In genomic region chr15:75709458-75709857, GRCh38 we compare ENCODE assay signal across 13 cellular contexts. TPM values are rescaled to one million over a fixed set of nuclear protein-coding genes. Genes with fewer than 3 reads are reported as not detected.
A peak's percentile ranks its signal among the peaks of the same experiment; 100 is the strongest.
DNase-seq lines count a peak whose midpoint lies in the region; ATAC-seq and TF ChIP-seq lines count a peak whose summit lies in the region.
"Not testable (repeated sequence)": the region's sequence is repeated elsewhere in the genome, so short reads cannot be mapped to it uniquely, and the experiment has no call there.
"Had no signal": no experiment of that assay in that cellular context is flagged by ENCODE, and none has a peak within 500 bp of the region (broad histone marks: within the 10 kb centered on the region; RNA-seq: fewer than 3 reads in every experiment).

No MANE protein-coding gene starts in this region.

- intact Hi-C loops in IMR-90 (cut with micrococcal nuclease); ovary (cut with DNase I); aorta (cut with DNase I): not testable (repeated sequence)

- not testable (repeated sequence) for TF ChIP-seq CTCF in IMR-90 (conservative IDR thresholded peaks at IDR 0.05; ENCODE audit: low read depth, low read length); RWPE1 (conservative IDR thresholded peaks at IDR 0.05; ENCODE audit: low read depth); cardiac fibroblast (IDR thresholded peaks at IDR 0.05; ENCODE audit: low read depth, low read length); fibroblast of mammary gland (conservative IDR thresholded peaks at IDR 0.05; ENCODE audit: control insufficient read depth, insufficient read depth, low read depth, low read length); right atrium auricular region (IDR thresholded peaks at IDR 0.05); ovary (IDR thresholded peaks at IDR 0.05); suprapubic skin (IDR thresholded peaks at IDR 0.05)

- BruUV-seq in IMR-90 (replicated peaks; lab: Mats Ljungman, UMichigan) = not testable (repeated sequence)

- POLR2A ChIA-PET in IMR-90 (lab: Charles Lee; ENCODE audit: unreplicated experiment) = interaction anchor here (0.6 kb wide), 1 partner anchor 15 kb away, joined by 3 read pairs; no protein-coding TSS in a partner anchor
- POLR2A ChIA-PET in RWPE1 (lab: Yijun Ruan, JAX; ENCODE audit: low non-redundant PET) = not testable (repeated sequence)

- not testable (repeated sequence) for H2AFZ ChIP-seq in IMR-90 (replicated peaks; ENCODE audit: low read length, poor library complexity)

- H4K20me1 ChIP-seq in IMR-90 (ENCODE audit: insufficient read depth, low read length) = peaks cover 11% of the 10 kb centered on the region

- not testable (repeated sequence) for H3K18ac ChIP-seq in IMR-90 (ENCODE audit: low read depth, low read length)

- not testable (repeated sequence) for ATAC-seq in IMR-90 (ENCODE audit: low read depth)
- peak; percentile 53 for ATAC-seq in aorta (ENCODE audit: low FRiP score)

- not testable (repeated sequence) for H2BK15ac ChIP-seq in IMR-90 (ENCODE audit: low read depth, low read length)

- not testable (repeated sequence) for H3K56ac ChIP-seq in IMR-90 (ENCODE audit: extremely low read depth, insufficient read depth, low read length)

- H3K4ac ChIP-seq in IMR-90 (ENCODE audit: low read depth, low read length) = not testable (repeated sequence)

- not testable (repeated sequence) for H3K27me3 ChIP-seq in IMR-90 (ENCODE audit: control insufficient read depth, insufficient read depth, low read length); right atrium auricular region; ovary; suprapubic skin; aorta (ENCODE audit: control insufficient read depth in 1 of 2, insufficient read depth in 2 of 2, low read length in 1 of 2)

- H2BK20ac ChIP-seq in IMR-90 (ENCODE audit: low read depth, low read length) = not testable (repeated sequence)

- H3K36me3 ChIP-seq in IMR-90 (ENCODE audit: control insufficient read depth, insufficient read depth, low read length); right atrium auricular region; ovary; suprapubic skin; aorta (ENCODE audit: control insufficient read depth in 1 of 2, insufficient read depth in 2 of 2, low read length in 1 of 2): not testable (repeated sequence)

- not testable (repeated sequence) for H2AK9ac ChIP-seq in IMR-90 (replicated peaks; ENCODE audit: low read depth, low read length, poor library complexity)

- H2AK5ac ChIP-seq in IMR-90 (ENCODE audit: low read depth, low read length) = not testable (repeated sequence)

- peaks cover 7 to 50% of the 10 kb centered on the region in 2 experiments for H3K79me1 ChIP-seq in IMR-90 (ENCODE audit: low read depth in 1 of 2, low read length in 2 of 2)

- H3K14ac ChIP-seq in IMR-90 (replicated peaks; ENCODE audit: low read depth, low read length) = not testable (repeated sequence)

- H2BK120ac ChIP-seq in IMR-90 (ENCODE audit: low read depth, low read length) = not testable (repeated sequence)

- not testable (repeated sequence) for H3K9me1 ChIP-seq in IMR-90 (ENCODE audit: insufficient read depth, low read length)

- in situ Hi-C loops in IMR-90 (cut with MboI; ENCODE audit: low sequenced_read_pairs) = not testable (repeated sequence)

- not testable (repeated sequence) for TF ChIP-seq RAD21 in IMR-90 (IDR thresholded peaks at IDR 0.05; ENCODE audit: low read length)

- not testable (repeated sequence) for H2BK5ac ChIP-seq in IMR-90 (ENCODE audit: low read depth, low read length, poor library complexity, severe bottlenecking)

- WGBS in IMR-90 (ENCODE audit: extremely low coverage in 2 of 2, insufficient read length in 1 of 2), 2 experiments = no CpG with 5 or more reads among the region's 15 CpGs
- WGBS in ovary, 3 donors = 9 to 19% (median 13%) methylated on average over 12 to 13 of the region's 15 CpGs
- 33% methylated on average over 10 of the region's 15 CpGs for WGBS in suprapubic skin
- 6 to 8% methylated on average over 12 to 13 of the region's 15 CpGs for WGBS in aorta, 2 donors

- H3K4me1 ChIP-seq in IMR-90 (ENCODE audit: control insufficient read depth, insufficient read depth, low read length) = peaks cover 18% of the 10 kb centered on the region
- H3K4me1 ChIP-seq in right atrium auricular region = peaks cover 0 to 60% of the 10 kb centered on the region in 2 donors
- H3K4me1 ChIP-seq in ovary (ENCODE audit: insufficient read depth) = peaks cover 11% of the 10 kb centered on the region
- H3K4me1 ChIP-seq in suprapubic skin = peaks cover 57% of the 10 kb centered on the region
- not testable (repeated sequence) for H3K4me1 ChIP-seq in aorta (ENCODE audit: control insufficient read depth in 1 of 2, insufficient read depth in 2 of 2, low read length in 2 of 2)

- not testable (repeated sequence) for H3K4me3 ChIP-seq in IMR-90 (ENCODE audit: insufficient read depth, low read depth, low read length); cardiac fibroblast (replicated peaks in 1 of 2; ENCODE audit: low read depth in 2 of 2, low read length in 2 of 2); fibroblast of mammary gland (ENCODE audit: control insufficient read depth, low read depth, low read length); suprapubic skin
- H3K4me3 ChIP-seq in right atrium auricular region (peak overlapping the region in 1 of 2 donors; percentile 28), ovary (peak overlapping the region; percentile 14), aorta (ENCODE audit: low read length in 2 of 2) (peak overlapping the region in 1 of 2 donors; percentile 14)

- not testable (repeated sequence) for H3K9ac ChIP-seq in IMR-90 (ENCODE audit: low read depth, low read length)

- not testable (repeated sequence) for H3K23ac ChIP-seq in IMR-90 (ENCODE audit: low read depth, low read length)

- H4K8ac ChIP-seq in IMR-90 (ENCODE audit: low read depth in 2 of 2, low read length in 2 of 2) = not testable (repeated sequence)

- not testable (repeated sequence) for H4K5ac ChIP-seq in IMR-90 (ENCODE audit: low read depth, low read length)

- dilution Hi-C loops in IMR-90 (cut with HindIII; ENCODE audit: low sequenced_read_pairs, unreplicated experiment) = not testable (repeated sequence)

- H3K9me3 ChIP-seq in IMR-90 (ENCODE audit: control insufficient read depth, insufficient read depth, low read length); right atrium auricular region; ovary; suprapubic skin; aorta (ENCODE audit: control insufficient read depth, low read length): not testable (repeated sequence)

- not testable (repeated sequence) for H3K27ac ChIP-seq in IMR-90 (ENCODE audit: insufficient read depth, low read length); suprapubic skin
- peak overlapping the region; percentile 39; the same call in 1 of the 2 replicates for H3K27ac ChIP-seq in RWPE1
- H3K27ac ChIP-seq in right atrium auricular region = peak overlapping the region; percentile 79 to 83
- H3K27ac ChIP-seq in ovary = peak overlapping the region; percentile 11 to 22
- peak overlapping the region; percentile 3 to 98 for H3K27ac ChIP-seq in aorta (ENCODE audit: low read depth in 1 of 2, low read length in 2 of 2)

- H4K91ac ChIP-seq in IMR-90 (ENCODE audit: insufficient read depth, low read depth, low read length) = not testable (repeated sequence)

- peak; percentile 63 for DNase-seq in IMR-90
- DNase-seq in RWPE1 (ENCODE audit: low spot score) = not testable (repeated sequence)
- DNase-seq in cardiac fibroblast (ENCODE audit: low read depth in 2 of 2) = peak; percentile 45 to 71
- DNase-seq in fibroblast of mammary gland (ENCODE audit: low read depth) = peak; percentile 50
- DNase-seq in right atrium auricular region (ENCODE audit: low spot score) = peak; percentile 79
- peak; percentile 83 to 94 (median 85) for DNase-seq in ovary
- peak in 1 of 2 donors; percentile 76 for DNase-seq in suprapubic skin (ENCODE audit: low spot score in 2 of 2)
- DNase-seq in aorta = peak; percentile 83 to 94

- CTCF ChIA-PET in IMR-90 (lab: Yijun Ruan, JAX); RWPE1 (lab: Yijun Ruan, JAX): not testable (repeated sequence)

- TF ChIP-seq EP300 in ovary (IDR thresholded peaks at IDR 0.05) = not testable (repeated sequence)
- TF ChIP-seq EP300 in suprapubic skin (IDR thresholded peaks at IDR 0.05) = peak; percentile 58

- TF ChIP-seq POLR2A in IMR-90 (IDR thresholded peaks at IDR 0.05; ENCODE audit: low read depth, low read length); ovary (IDR thresholded peaks at IDR 0.05); suprapubic skin (IDR thresholded peaks at IDR 0.05): not testable (repeated sequence)

- not testable (repeated sequence) for H3K4me2 ChIP-seq in IMR-90 (ENCODE audit: low read depth, low read length)

RNA-seq across cellular contexts. Expression of gene CSPG4, which starts 3.2 kb away (rescaled TPM):
- total RNA-seq in IMR-90 (2012; rRNA removed) (12.4 and 14.7 TPM in 2 replicates), right atrium auricular region (10 to 100 TPM; 32.6 to 55.6 TPM), ovary (10 to 100 TPM in 2 of 7 donors, 1 to 10 TPM in 5; 4.2 to 30.0 (median 5.2) TPM), suprapubic skin (10 to 100 TPM; 12.8 to 19.7 (median 14.0) TPM), aorta (100 to 1,000 TPM in 1 of 2 donors, 10 to 100 TPM in 1; 86.8 to 160 TPM)
- polyA plus RNA-seq in IMR-90 (2012; rRNA removed) (28.4 and 35.6 TPM in 2 replicates), ovary (1 to 10 TPM; 3.3 to 7.8 TPM), aorta (10 to 100 TPM; 10.6 to 45.1 TPM)
- 15.6 and 23.3 TPM in 2 replicates for polyA plus RNA-seq in IMR-90 (2012; cell fraction: cytosol; rRNA removed)
- 24.1 and 69.4 TPM in 2 replicates for polyA plus RNA-seq in IMR-90 (2012; cell fraction: nucleus; rRNA removed; ENCODE audit: low replicate concordance)
- total RNA-seq: activated B cell treated with CpG ODN at 0.5 μM for 24 hours; activated naive CD4-positive, alpha-beta T cell treated with anti-CD3 and anti-CD28 coated beads for 36 hours; CD4-positive, alpha-beta T cell; naive thymus-derived CD8-positive, alpha-beta T cell had no signal
- polyA plus RNA-seq: IgD-negative memory B cell; naive thymus-derived CD8-positive, alpha-beta T cell had no signal
